In genomic region chr15:41955807-41956525, GRCh38 we compare ENCODE assay signal across 13 cellular contexts. TPM values are rescaled to one million over a fixed set of nuclear protein-coding genes. Genes with fewer than 3 reads are reported as not detected.
DNase-seq lines count a peak whose midpoint lies in the region; ATAC-seq, FAIRE-seq and TF ChIP-seq lines count a peak whose summit lies in the region.
"Had no signal": no experiment of that assay in that cellular context is flagged by ENCODE, and none has a peak within 500 bp of the region (broad histone marks: within the 10 kb centered on the region; RNA-seq: fewer than 3 reads in every experiment).

No MANE protein-coding gene starts in this region.

- H3K27me3 ChIP-seq in K562 (ENCODE audit: control insufficient read depth in 2 of 2, insufficient read depth in 2 of 2, low read length in 2 of 2) (no peaks in the 10 kb centered on the region), hepatocyte (no peaks in the 10 kb centered on the region), prostate gland (replicated peaks; ENCODE audit: insufficient read depth) (no peaks in the 10 kb centered on the region), A673 (replicated peaks; ENCODE audit: insufficient read depth, low read depth, low read length, poor library complexity) (no peaks in the 10 kb centered on the region)
- H3K27me3 ChIP-seq: neutrophil had no signal

- H3K9ac ChIP-seq in K562 (ENCODE audit: insufficient read depth in 1 of 2, low read depth in 2 of 2, low read length in 2 of 2) = peak overlapping the region in 1 of 2 experiments; percentile 49; a peak in 1 of 4 replicates

- no peaks in the 10 kb centered on the region for H3K27me3 Mint-ChIP-seq in osteocyte (ENCODE audit: unreplicated experiment)

- H2AFZ ChIP-seq in K562 (ENCODE audit: low read depth, low read length) = no peak overlapping the region
- no peak overlapping the region for H2AFZ ChIP-seq in hepatocyte

- no peaks in the 10 kb centered on the region for H3K9me2 ChIP-seq in hepatocyte (replicated peaks; ENCODE audit: insufficient read depth)

- no peak for TF ChIP-seq RAD21 in K562 (CRISPR knock-in tag; conservative IDR thresholded peaks at IDR 0.05 in 1 of 2, IDR thresholded peaks at IDR 0.05 in 1 of 2)

- H3K4me1 ChIP-seq in K562 (replicated peaks in 1 of 2; ENCODE audit: control insufficient read depth in 2 of 2, insufficient read depth in 2 of 2, low read length in 2 of 2) = no peaks in the 10 kb centered on the region; a peak in 2 of 5 replicates
- H3K4me1 ChIP-seq in hepatocyte (ENCODE audit: insufficient read depth) = peaks cover 36% of the 10 kb centered on the region
- H3K4me1 ChIP-seq in prostate gland (replicated peaks) = peaks cover under 1% of the 10 kb centered on the region
- H3K4me1 ChIP-seq in A673 (ENCODE audit: insufficient read depth, low read length, poor library complexity, severe bottlenecking) = no peaks in the 10 kb centered on the region

- H3K79me2 ChIP-seq in K562 (ENCODE audit: control insufficient read depth, insufficient read depth, low read length) (no peaks in the 10 kb centered on the region), hepatocyte (peaks cover 68% of the 10 kb centered on the region)

- POLR2A ChIA-PET in K562 (lab: Yijun Ruan, JAX) = interaction anchor here (0.6 kb wide), 2 partner anchors 65 to 540 kb away, joined by 3 to 4 read pairs; no protein-coding TSS in a partner anchor
- POLR2A ChIA-PET in A673 (lab: Charles Lee; ENCODE audit: low non-redundant PET) = no interaction called here

- peak; percentile 76 for DNase-seq in ELF-1 (ENCODE audit: low read depth, low spot score)
- DNase-seq in K562 (ENCODE audit: extremely low read depth in 1 of 4, low spot score in 3 of 4) = no peak
- peak; percentile 61 for DNase-seq in hepatocyte (ENCODE audit: low spot score)
- DNase-seq in osteocyte (ENCODE audit: extremely low spot score, unreplicated experiment) = peak; percentile 64
- DNase-seq in T-helper 9 cell = no peak
- DNase-seq in prostate gland (ENCODE audit: low spot score) = no peak
- no peak for DNase-seq in A673 (ENCODE audit: low spot score)
- DNase-seq in RCC 7860 (ENCODE audit: low spot score) = no peak
- DNase-seq: activated naive CD4-positive, alpha-beta T cell treated with anti-CD3 and anti-CD28 coated beads, Interleukin-2, amount 50 U/mL, for 16 hours; NCI-H1105; NCI-H510A; SHP77 had no signal

- H3K4me2 ChIP-seq in K562 (ENCODE audit: insufficient read depth, low read length) (no peak overlapping the region), hepatocyte (peak overlapping the region; percentile 46)

- peaks cover 18% of the 10 kb centered on the region; the same call in 2 of the 3 replicates for H3K36me3 ChIP-seq in K562 (ENCODE audit: control insufficient read depth, insufficient read depth, low read length)
- no peaks in the 10 kb centered on the region for H3K36me3 ChIP-seq in hepatocyte (replicated peaks; ENCODE audit: insufficient read depth, low read depth)
- H3K36me3 ChIP-seq in prostate gland = peaks cover 0 to 8% of the 10 kb centered on the region in 2 donors
- no peaks in the 10 kb centered on the region for H3K36me3 ChIP-seq in A673 (ENCODE audit: insufficient read depth, low read length, poor library complexity, severe bottlenecking)

- WGBS in K562 (ENCODE audit: insufficient coverage, low coverage, missing lambda C conversion rate) = 67% methylated on average over 21 of the region's 21 CpGs
- WGBS in hepatocyte (ENCODE audit: low lambda C conversion rate, missing lambda C conversion rate) = 44% methylated on average over 21 of the region's 21 CpGs
- WGBS in prostate gland = 61% methylated on average over 21 of the region's 21 CpGs

- H4K20me1 ChIP-seq in K562 (replicated peaks; ENCODE audit: control insufficient read depth, insufficient read depth, low read length) = no peaks in the 10 kb centered on the region; the same call in 1 of the 2 replicates
- H4K20me1 ChIP-seq in hepatocyte (ENCODE audit: insufficient read depth, poor library complexity, severe bottlenecking) = no peaks in the 10 kb centered on the region

- H3K9me3 ChIP-seq in K562 (replicated peaks; ENCODE audit: control insufficient read depth, insufficient read depth, low read depth, low read length) = no peaks in the 10 kb centered on the region
- H3K9me3 ChIP-seq in hepatocyte (ENCODE audit: low read depth) = no peaks in the 10 kb centered on the region
- no peaks in the 10 kb centered on the region for H3K9me3 ChIP-seq in prostate gland
- no peaks in the 10 kb centered on the region for H3K9me3 ChIP-seq in A673 (ENCODE audit: low read depth, low read length, poor library complexity, severe bottlenecking)
- H3K9me3 ChIP-seq: neutrophil had no signal

- peaks cover 14% of the 10 kb centered on the region for H3K36me3 Mint-ChIP-seq in osteocyte (ENCODE audit: unreplicated experiment)

- ATAC-seq in K562 = peak; percentile 65; the same call in 2 of the 3 replicates

- FAIRE-seq in K562 (lab: Jason Lieb, UNC) (no peak), RCC 7860 (lab: Jason Lieb, UNC) (no peak)

- intact Hi-C loops in K562 (cut with micrococcal nuclease) (no loop called here), prostate gland (cut with DNase I) (no loop called here), A673 (cut with micrococcal nuclease; ENCODE audit: unreplicated experiment) (no loop called here)

- no peaks in the 10 kb centered on the region for H3K9me3 Mint-ChIP-seq in osteocyte (ENCODE audit: unreplicated experiment)

- no peak overlapping the region for H3K27ac Mint-ChIP-seq in osteocyte (ENCODE audit: unreplicated experiment)

- no TSS peak for BruUV-seq in K562 (replicated peaks; lab: Mats Ljungman, UMichigan)
- BruUV-seq in A673 (replicated peaks; lab: Mats Ljungman, UMichigan) = no TSS peak

- no peak for TF ChIP-seq EP300 in K562 (IDR thresholded peaks at IDR 0.05; ENCODE audit: low read length)

- H3K9me1 ChIP-seq in K562 (ENCODE audit: control insufficient read depth, insufficient read depth, low read length) = no peaks in the 10 kb centered on the region

- peaks cover 32% of the 10 kb centered on the region for H3K4me1 Mint-ChIP-seq in osteocyte (ENCODE audit: unreplicated experiment)

- TF ChIP-seq CTCF in K562 (IDR thresholded peaks at IDR 0.05 in 2 of 3, conservative IDR thresholded peaks at IDR 0.05 in 1 of 3; ENCODE audit: insufficient read depth in 2 of 3, low read depth in 1 of 3, low read length in 3 of 3) (0 out of 6 replicates have a peak, but pooled peaks of 1 of the 3 experiments have one; percentile 11), hepatocyte (IDR thresholded peaks at IDR 0.05; ENCODE audit: poor library complexity) (no peak), osteocyte (IDR thresholded peaks at IDR 0.05) (no peak), prostate gland (IDR thresholded peaks at IDR 0.05) (no peak), A673 (conservative IDR thresholded peaks at IDR 0.05; ENCODE audit: low read depth, low read length) (no peak)

- H3K4me3 ChIP-seq in K562 = no peak overlapping the region
- no peak overlapping the region for H3K4me3 ChIP-seq in hepatocyte
- H3K4me3 ChIP-seq in prostate gland = no peak overlapping the region
- H3K4me3 ChIP-seq in A673 (ENCODE audit: low read depth, low read length, poor library complexity, severe bottlenecking) = no peak overlapping the region

- CTCF ChIA-PET in K562 (lab: Yijun Ruan, JAX; ENCODE audit: low intra/inter-chr PET ratio) = no interaction called here
- CTCF ChIA-PET in A673 (lab: Charles Lee) = no interaction called here

- in situ Hi-C loops in K562 (cut with MboI) = no loop called here

- H3K27ac ChIP-seq in K562 (ENCODE audit: extremely low read depth, low read depth, low read length) (no peak overlapping the region), hepatocyte (peak overlapping the region; percentile 80), prostate gland (no peak overlapping the region), A673 (ENCODE audit: low read depth, low read length, poor library complexity, severe bottlenecking) (no peak overlapping the region)
- H3K27ac ChIP-seq: neutrophil had no signal

- no peak for TF ChIP-seq POLR2A in K562 (conservative IDR thresholded peaks at IDR 0.05)
- no peak for TF ChIP-seq POLR2A in prostate gland (IDR thresholded peaks at IDR 0.05)

- no peak overlapping the region for H3K4me3 Mint-ChIP-seq in osteocyte (ENCODE audit: unreplicated experiment)

TF ChIP-seq in K562, 482 proteins besides CTCF, POLR2A, EP300 and RAD21 (continues in another document):
- TF ChIP-seq FOXO4 (CRISPR knock-in tag; IDR thresholded peaks at IDR 0.05) = no peak
- TF ChIP-seq ZNF23 (CRISPR knock-in tag; IDR thresholded peaks at IDR 0.05) = no peak
- TF ChIP-seq ZNF778 (CRISPR knock-in tag; IDR thresholded peaks at IDR 0.05) = no peak
- no peak for TF ChIP-seq HDAC2 (IDR thresholded peaks at IDR 0.05)

RNA-seq across cellular contexts. Expression of gene EHD4, which starts 16.4 kb away (rescaled TPM):
- 11.8 and 17.2 TPM in 2 replicates for total RNA-seq in K562 (2011; cell fraction: chromatin; rRNA removed; ENCODE audit: low replicate concordance)
- 15.1 and 17.0 TPM in 2 replicates for total RNA-seq in K562 (2011; cell fraction: nucleolus; rRNA removed)
- 14.4 and 16.6 TPM in 2 replicates for total RNA-seq in K562 (2011; cell fraction: nucleoplasm; rRNA removed)
- total RNA-seq in K562 (2014; rRNA removed) (9.8 and 12.6 TPM in 2 replicates), K562 (2014; rRNA removed; fragmentation: Illumina TruSeq; extraction: Trizol) (4.6 and 5.2 TPM in 2 replicates), K562 (2015; rRNA removed; fragmentation: Illumina TruSeq; extraction: Trizol) (5.6 and 5.7 TPM in 2 replicates), K562 (2021) (10.3 and 11.4 TPM in 2 replicates), hepatocyte (26.4 and 27.3 TPM in 2 replicates), osteocyte (20.9 and 21.7 TPM in 2 replicates), prostate gland (10 to 100 TPM; 18.4 to 22.6 TPM), A673 (2021) (27.3 and 29.4 TPM in 2 replicates)
- polyA plus RNA-seq in K562 (2011; rRNA removed) (6.4 and 7.4 TPM in 2 replicates), K562 (2014; fragmentation: Illumina TruSeq; extraction: Trizol) (7.0 and 8.1 TPM in 2 replicates), K562 (2014; fragmentation: Nextera tagmentation; extraction: Ambion mirVana) (under 1 TPM; 0.89 to 0.96 TPM), K562 (2014; rRNA removed) (7.5 and 7.7 TPM in 2 replicates), hepatocyte (30.9 and 34.7 TPM in 2 replicates)
- polyA plus RNA-seq in K562 (2011; cell fraction: cytosol; rRNA removed) = 7.3 and 10.8 TPM in 2 replicates
- 4.1 and 4.5 TPM in 2 replicates for polyA plus RNA-seq in K562 (2011; cell fraction: nucleus; rRNA removed)
- polyA plus RNA-seq in K562 (2012) = 5.5 and 7.3 TPM in 2 replicates
- 9.2 and 10.3 TPM in 2 replicates for polyA minus RNA-seq in K562 (2011; rRNA and poly(A)+ RNA removed)
- 8.6 and 9.6 TPM in 2 replicates for polyA minus RNA-seq in K562 (2011; cell fraction: cytosol; rRNA and poly(A)+ RNA removed)
- polyA minus RNA-seq in K562 (2011; cell fraction: nucleus; rRNA and poly(A)+ RNA removed) = 6.9 and 10.0 TPM in 2 replicates

Comparison
In these comparisons a context has a peak if more than half of its experiments do, and no peak if none do; other contexts are left out.
1. DNase-seq: peak in ELF-1 (single experiment), hepatocyte (single experiment) and osteocyte (single experiment); none in K562 (0 of 4), T-helper 9 cell (single experiment), prostate gland (single experiment), A673 (single experiment) and RCC 7860 (single experiment).